9 cellular contexts compared by ENCODE assay signal in genomic region chr11:128628686-128629085, GRCh38. TPM values are rescaled to one million over a fixed set of nuclear protein-coding genes. Genes with fewer than 3 reads are reported as not detected.
DNase-seq lines count a peak whose midpoint lies in the region; ATAC-seq and TF ChIP-seq lines count a peak whose summit lies in the region.
"Had no signal": no experiment of that assay in that cellular context is flagged by ENCODE, and none has a peak within 500 bp of the region (broad histone marks: within the 10 kb centered on the region; RNA-seq: fewer than 3 reads in every experiment).

No MANE protein-coding gene starts in this region.

- H3K27me3 ChIP-seq in spleen (replicated peaks in 1 of 7) (no peaks in the 10 kb centered on the region), A673 (replicated peaks; ENCODE audit: insufficient read depth, low read depth, low read length, poor library complexity) (peaks cover 39% of the 10 kb centered on the region)

- peaks cover 87% of the 10 kb centered on the region for H3K4me1 Mint-ChIP-seq in activated B cell treated with CpG ODN at 0.5 μM for 24 hours

- intact Hi-C loops in activated B cell treated with CpG ODN at 0.5 μM for 24 hours (cut with micrococcal nuclease) (no loop called here), spleen (cut with DNase I; ENCODE audit: low total_unique reads) (loop anchor here (10.0 kb wide), 2 partner anchors 74 to 114 kb away; no protein-coding TSS in a partner anchor), A673 (cut with micrococcal nuclease; ENCODE audit: unreplicated experiment) (no loop called here)

- peak; percentile 34 for ATAC-seq in GM18907 (IDR thresholded peaks at IDR 0.05; ENCODE audit: unreplicated experiment)
- ATAC-seq in GM21825 (IDR thresholded peaks at IDR 0.05; ENCODE audit: unreplicated experiment), result peak; percentile 26
- no peak for ATAC-seq in activated B cell treated with CpG ODN at 0.5 μM for 24 hours (ENCODE audit: low read depth)
- no peak for ATAC-seq in GM18858 (IDR thresholded peaks at IDR 0.05; ENCODE audit: unreplicated experiment)

- H3K4me1 ChIP-seq in spleen (peaks cover 53 to 91% (median 84%) of the 10 kb centered on the region in 6 donors), A673 (ENCODE audit: insufficient read depth, low read length, poor library complexity, severe bottlenecking) (no peaks in the 10 kb centered on the region)

- H3K4me3 Mint-ChIP-seq in activated B cell treated with CpG ODN at 0.5 μM for 24 hours, result peak overlapping the region; percentile 41

- H3K27ac Mint-ChIP-seq in activated B cell treated with CpG ODN at 0.5 μM for 24 hours, result peak overlapping the region; percentile 92

- DNase-seq in activated B cell treated with CpG ODN at 0.5 μM for 24 hours (no peak), spleen (no peak), A673 (ENCODE audit: low spot score) (no peak), cerebellum (ENCODE audit: low spot score) (no peak)
- DNase-seq: substantia nigra had no signal

- H3K9me3 ChIP-seq in spleen (no peaks in the 10 kb centered on the region), A673 (ENCODE audit: low read depth, low read length, poor library complexity, severe bottlenecking) (no peaks in the 10 kb centered on the region)

- CTCF ChIA-PET in activated B cell treated with CpG ODN at 0.5 μM for 24 hours (lab: Charles Lee), result interaction anchor here (0.8 to 12.3 kb wide), 13 partner anchors 9 to 456 kb away, joined by 3 to 284 read pairs (median 8); no protein-coding TSS in a partner anchor
- CTCF ChIA-PET in A673 (lab: Charles Lee), result interaction anchor here (0.7 kb wide), 1 partner anchor 1004 kb away, joined by 3 read pairs; no protein-coding TSS in a partner anchor

- TF ChIP-seq POLR2A in spleen (IDR thresholded peaks at IDR 0.05), result peak in 2 of 3 donors; percentile 7 to 52

- H3K27me3 Mint-ChIP-seq in activated B cell treated with CpG ODN at 0.5 μM for 24 hours, result no peaks in the 10 kb centered on the region

- peak overlapping the region; percentile 74 to 93 (median 83) for H3K27ac ChIP-seq in spleen
- no peak overlapping the region for H3K27ac ChIP-seq in A673 (ENCODE audit: low read depth, low read length, poor library complexity, severe bottlenecking)
- H3K27ac ChIP-seq: cardiac muscle cell had no signal

- no peaks in the 10 kb centered on the region for H3K36me3 Mint-ChIP-seq in activated B cell treated with CpG ODN at 0.5 μM for 24 hours (ENCODE audit: low read depth)

- H3K36me3 ChIP-seq in spleen, result no peaks in the 10 kb centered on the region
- H3K36me3 ChIP-seq in A673 (ENCODE audit: insufficient read depth, low read length, poor library complexity, severe bottlenecking), result no peaks in the 10 kb centered on the region
- H3K36me3 ChIP-seq: cardiac muscle cell had no signal

- BruUV-seq in A673 (replicated peaks; lab: Mats Ljungman, UMichigan), result no TSS peak

- POLR2A ChIA-PET in activated B cell treated with CpG ODN at 0.5 μM for 24 hours (lab: Charles Lee), result interaction anchor here (0.6 to 15.2 kb wide), 17 partner anchors 8 to 346 kb away, joined by 3 to 574 read pairs (median 8); partner anchors contain the start of gene FLI1
- POLR2A ChIA-PET in A673 (lab: Charles Lee; ENCODE audit: low non-redundant PET), result no interaction called here

- no peak for TF ChIP-seq CTCF in activated B cell treated with CpG ODN at 0.5 μM for 24 hours (IDR thresholded peaks at IDR 0.05)
- no peak for TF ChIP-seq CTCF in spleen (IDR thresholded peaks at IDR 0.05 in 8 of 11, conservative IDR thresholded peaks at IDR 0.05 in 3 of 11)
- TF ChIP-seq CTCF in A673 (conservative IDR thresholded peaks at IDR 0.05; ENCODE audit: low read depth, low read length), result no peak

- no peaks in the 10 kb centered on the region for H3K9me3 Mint-ChIP-seq in activated B cell treated with CpG ODN at 0.5 μM for 24 hours

- WGBS in spleen, 5 donors, result 46 to 79% (median 71%) methylated on average over 7 of the region's 7 CpGs

- H3K4me3 ChIP-seq in spleen (no peak overlapping the region), A673 (ENCODE audit: low read depth, low read length, poor library complexity, severe bottlenecking) (no peak overlapping the region)
- H3K4me3 ChIP-seq: cardiac muscle cell had no signal

RNA-seq across cellular contexts. Expression of gene ETS1, which starts 41.3 kb away (rescaled TPM):
- total RNA-seq in activated B cell treated with CpG ODN at 0.5 μM for 24 hours (286 and 301 TPM in 2 replicates), spleen (100 to 1,000 TPM; 328 to 455 (median 371) TPM), A673 (2021) (3.7 and 4.1 TPM in 2 replicates), cerebellum (14.6 TPM)
- 10 to 100 TPM; 58.1 to 95.2 (median 90.3) TPM for polyA plus RNA-seq in spleen

Comparison
In these comparisons a context has a peak if more than half of its experiments do, and no peak if none do; other contexts are left out.
1. ATAC-seq: peak in GM18907 (single experiment) and GM21825 (single experiment); none in activated B cell treated with CpG ODN at 0.5 μM for 24 hours (single experiment) and GM18858 (single experiment).
2. RNA of gene ETS1, which starts 41.3 kb away (total RNA-seq): 328 to 455 TPM in spleen and 286 to 301 TPM in activated B cell treated with CpG ODN at 0.5 μM for 24 hours; 14.6 TPM in cerebellum (single experiment) and 3.7 to 4.1 TPM in A673; every median in the first group is over 10 times any median in the second.